24 cellular contexts compared by ENCODE assay signal in genomic region chr2:98685930-98686887, GRCh38. TPM values are rescaled to one million over a fixed set of nuclear protein-coding genes. Genes with fewer than 3 reads are reported as not detected.
A peak's percentile ranks its signal among the peaks of the same experiment; 100 is the strongest.
DNase-seq lines count a peak whose midpoint lies in the region; ATAC-seq and TF ChIP-seq lines count a peak whose summit lies in the region.
"Had no signal": no experiment of that assay in that cellular context is flagged by ENCODE, and none has a peak within 500 bp of the region (broad histone marks: within the 10 kb centered on the region; RNA-seq: fewer than 3 reads in every experiment).

No MANE protein-coding gene starts in this region.

- H3K36me3 Mint-ChIP-seq in activated CD4-positive, alpha-beta T cell treated with anti-CD3 and anti-CD28 coated beads for 36 hours (ENCODE audit: low read depth), result peaks cover 21% of the 10 kb centered on the region
- H3K36me3 Mint-ChIP-seq in CD8-positive, alpha-beta T cell, result peaks cover 45% of the 10 kb centered on the region
- peaks cover 10% of the 10 kb centered on the region for H3K36me3 Mint-ChIP-seq in central memory CD8-positive, alpha-beta T cell (ENCODE audit: insufficient read depth)
- peaks cover 6% of the 10 kb centered on the region for H3K36me3 Mint-ChIP-seq in stimulated activated memory B cell treated with anti-CD40 and anti-IgM and Interleukin-4, amounts not matched to agents 10 μg/mL and 1 μg/mL and 100 μg/mL, for 72 hours
- H3K36me3 Mint-ChIP-seq: stimulated activated effector memory CD8-positive, alpha-beta T cell treated with anti-CD3 and anti-CD28 coated beads, Interleukin-12 subunit alpha, Interleukin-12 subunit beta, amount 100 ng/mL, for 72 hours had no signal

- H3K27ac ChIP-seq in CD8-positive, alpha-beta T cell (ENCODE audit: low read depth, low read length), result no peak overlapping the region
- peak overlapping the region in 1 of 3 donors; percentile 3 for H3K27ac ChIP-seq in right lobe of liver
- H3K27ac ChIP-seq: 22Rv1, suprapubic skin had no signal

- H3K27me3 ChIP-seq in CD8-positive, alpha-beta T cell (ENCODE audit: insufficient read depth, low read length), result no peaks in the 10 kb centered on the region
- no peaks in the 10 kb centered on the region for H3K27me3 ChIP-seq in right lobe of liver
- H3K27me3 ChIP-seq: suprapubic skin had no signal

- WGBS in right lobe of liver (ENCODE audit: insufficient coverage, low coverage, low lambda C conversion rate, missing lambda C conversion rate), result 50% methylated on average over 14 of the region's 14 CpGs

- no peaks in the 10 kb centered on the region for H3K27me3 Mint-ChIP-seq in activated CD4-positive, alpha-beta T cell treated with anti-CD3 and anti-CD28 coated beads for 36 hours
- no peaks in the 10 kb centered on the region for H3K27me3 Mint-ChIP-seq in CD8-positive, alpha-beta T cell (ENCODE audit: low read depth)
- no peaks in the 10 kb centered on the region for H3K27me3 Mint-ChIP-seq in central memory CD8-positive, alpha-beta T cell
- H3K27me3 Mint-ChIP-seq in stimulated activated memory B cell treated with anti-CD40 and anti-IgM and Interleukin-4, amounts not matched to agents 10 μg/mL and 1 μg/mL and 100 μg/mL, for 72 hours, result no peaks in the 10 kb centered on the region
- H3K27me3 Mint-ChIP-seq: activated CD8-positive, alpha-beta memory T cell treated with anti-CD3 and anti-CD28 coated beads, Interleukin-2, amount 10 ng/mL, durations not matched to agents 7 days and 5 days; brain had no signal

- CTCF ChIA-PET in activated CD4-positive, alpha-beta T cell treated with anti-CD3 and anti-CD28 coated beads for 36 hours (lab: Charles Lee), result interaction anchor here (0.8 to 2.6 kb wide), 8 partner anchors 9 to 37 kb away, joined by 3 to 10 read pairs (median 4); no protein-coding TSS in a partner anchor
- CTCF ChIA-PET in CD8-positive, alpha-beta T cell (lab: Charles Lee), result interaction anchor here (1.2 to 2.8 kb wide), 3 partner anchors 30 to 147 kb away, joined by 3 to 13 read pairs (median 3); no protein-coding TSS in a partner anchor

- POLR2A ChIA-PET in activated CD4-positive, alpha-beta T cell treated with anti-CD3 and anti-CD28 coated beads for 36 hours (lab: Charles Lee), result interaction anchor here (0.7 kb wide), 2 partner anchors 37 to 220 kb away, joined by 3 to 4 read pairs; no protein-coding TSS in a partner anchor
- POLR2A ChIA-PET in CD8-positive, alpha-beta T cell (lab: Charles Lee), result interaction anchor here (1.0 to 1.5 kb wide), 3 partner anchors 37 to 43 kb away, joined by 3 to 4 read pairs (median 4); no protein-coding TSS in a partner anchor

- no peak for ATAC-seq in activated CD4-positive, alpha-beta T cell treated with anti-CD3 and anti-CD28 coated beads for 36 hours
- ATAC-seq in CD8-positive, alpha-beta T cell, result no peak
- ATAC-seq in central memory CD8-positive, alpha-beta T cell (replicated peaks; ENCODE audit: extremely low read depth, poor library complexity, severe bottlenecking), result no peak
- ATAC-seq in right lobe of liver (peak; percentile 56 to 82 (median 78)), HG03571 (IDR thresholded peaks at IDR 0.05; ENCODE audit: unreplicated experiment) (no peak)
- ATAC-seq in stimulated activated memory B cell treated with anti-CD40 and anti-IgM and Interleukin-4, amounts not matched to agents 10 μg/mL and 1 μg/mL and 100 μg/mL, for 72 hours, result no peak
- ATAC-seq: activated CD8-positive, alpha-beta memory T cell treated with anti-CD3 and anti-CD28 coated beads, Interleukin-2, amount 10 ng/mL, durations not matched to agents 7 days and 5 days; sciatic nerve; SK-N-SH treated with all-trans-retinoic acid at 6 μM for 48 hours; stimulated activated effector memory CD8-positive, alpha-beta T cell treated with anti-CD3 and anti-CD28 coated beads, Interleukin-12 subunit alpha, Interleukin-12 subunit beta, amount 100 ng/mL, for 72 hours had no signal

- H3K9me3 ChIP-seq in CD8-positive, alpha-beta T cell (ENCODE audit: low read length), result no peaks in the 10 kb centered on the region
- H3K9me3 ChIP-seq in right lobe of liver, result no peaks in the 10 kb centered on the region
- H3K9me3 ChIP-seq: suprapubic skin had no signal

- H3K4me3 Mint-ChIP-seq in activated CD4-positive, alpha-beta T cell treated with anti-CD3 and anti-CD28 coated beads for 36 hours, result no peak overlapping the region
- H3K4me3 Mint-ChIP-seq in CD8-positive, alpha-beta T cell, result no peak overlapping the region
- H3K4me3 Mint-ChIP-seq in central memory CD8-positive, alpha-beta T cell, result no peak overlapping the region
- no peak overlapping the region for H3K4me3 Mint-ChIP-seq in stimulated activated memory B cell treated with anti-CD40 and anti-IgM and Interleukin-4, amounts not matched to agents 10 μg/mL and 1 μg/mL and 100 μg/mL, for 72 hours
- H3K4me3 Mint-ChIP-seq: activated CD8-positive, alpha-beta memory T cell treated with anti-CD3 and anti-CD28 coated beads, Interleukin-2, amount 10 ng/mL, durations not matched to agents 7 days and 5 days; brain; stimulated activated effector memory CD8-positive, alpha-beta T cell treated with anti-CD3 and anti-CD28 coated beads, Interleukin-12 subunit alpha, Interleukin-12 subunit beta, amount 100 ng/mL, for 72 hours had no signal

- peaks cover 77% of the 10 kb centered on the region for H3K4me1 Mint-ChIP-seq in activated CD4-positive, alpha-beta T cell treated with anti-CD3 and anti-CD28 coated beads for 36 hours
- H3K4me1 Mint-ChIP-seq in CD8-positive, alpha-beta T cell (ENCODE audit: low read depth), result peaks cover 87% of the 10 kb centered on the region
- H3K4me1 Mint-ChIP-seq in central memory CD8-positive, alpha-beta T cell, result peaks cover 59% of the 10 kb centered on the region
- H3K4me1 Mint-ChIP-seq in stimulated activated memory B cell treated with anti-CD40 and anti-IgM and Interleukin-4, amounts not matched to agents 10 μg/mL and 1 μg/mL and 100 μg/mL, for 72 hours, result peaks cover 28% of the 10 kb centered on the region
- H3K4me1 Mint-ChIP-seq: brain had no signal

- peaks cover 75% of the 10 kb centered on the region for H3K4me1 ChIP-seq in CD8-positive, alpha-beta T cell (ENCODE audit: insufficient read depth, low read length)
- peaks cover 0 to 5% (median 2%) of the 10 kb centered on the region in 4 donors for H3K4me1 ChIP-seq in right lobe of liver
- H3K4me1 ChIP-seq: suprapubic skin had no signal

- peak overlapping the region; percentile 42 for H3K27ac Mint-ChIP-seq in activated CD4-positive, alpha-beta T cell treated with anti-CD3 and anti-CD28 coated beads for 36 hours
- H3K27ac Mint-ChIP-seq in CD8-positive, alpha-beta T cell, result peak overlapping the region; percentile 94
- peak overlapping the region; percentile 25 for H3K27ac Mint-ChIP-seq in central memory CD8-positive, alpha-beta T cell (ENCODE audit: low read depth)
- no peak overlapping the region for H3K27ac Mint-ChIP-seq in stimulated activated memory B cell treated with anti-CD40 and anti-IgM and Interleukin-4, amounts not matched to agents 10 μg/mL and 1 μg/mL and 100 μg/mL, for 72 hours
- H3K27ac Mint-ChIP-seq: activated CD8-positive, alpha-beta memory T cell treated with anti-CD3 and anti-CD28 coated beads, Interleukin-2, amount 10 ng/mL, durations not matched to agents 7 days and 5 days; brain had no signal

- no peak for TF ChIP-seq POLR2A in right lobe of liver (IDR thresholded peaks at IDR 0.05)

- intact Hi-C loops in activated CD4-positive, alpha-beta T cell treated with anti-CD3 and anti-CD28 coated beads for 36 hours (cut with DNase I, micrococcal nuclease), result no loop called here
- intact Hi-C loops in CD8-positive, alpha-beta T cell (cut with DNase I, micrococcal nuclease), result loop anchor here (2.0 kb wide), 3 partner anchors 13 to 41 kb away; no protein-coding TSS in a partner anchor
- intact Hi-C loops in right lobe of liver (cut with DNase I), result no loop called here

- no peak for TF ChIP-seq CTCF in CD8-positive, alpha-beta T cell (IDR thresholded peaks at IDR 0.05)
- no peak for TF ChIP-seq CTCF in right lobe of liver (IDR thresholded peaks at IDR 0.05)

- H3K4me3 ChIP-seq in CD8-positive, alpha-beta T cell (ENCODE audit: low read depth, low read length), result no peak overlapping the region
- peak overlapping the region in 1 of 3 donors; percentile 5 for H3K4me3 ChIP-seq in right lobe of liver
- H3K4me3 ChIP-seq: suprapubic skin had no signal

- no peaks in the 10 kb centered on the region for H3K36me3 ChIP-seq in CD8-positive, alpha-beta T cell (ENCODE audit: insufficient read depth, low read length)
- no peaks in the 10 kb centered on the region for H3K36me3 ChIP-seq in right lobe of liver
- H3K36me3 ChIP-seq: suprapubic skin had no signal

- DNase-seq in activated CD4-positive, alpha-beta T cell treated with anti-CD3 and anti-CD28 coated beads for 36 hours, result no peak
- DNase-seq in activated CD4-positive, alpha-beta T cell treated with anti-CD3 and anti-CD28 coated beads, Interleukin-2, amount 50 U/mL, for 48 hours, result no peak
- DNase-seq in CD8-positive, alpha-beta T cell, result no peak
- no peak for DNase-seq in central memory CD8-positive, alpha-beta T cell (ENCODE audit: low spot score in 2 of 2)
- peak in 1 of 3 donors; percentile 28 for DNase-seq in right lobe of liver
- no peak for DNase-seq in SIG-M5 treated with dmso at 0.1 percent for 504 hours (lab: John Stamatoyannopoulos, UW; ENCODE audit: unreplicated experiment)
- DNase-seq: activated CD8-positive, alpha-beta memory T cell treated with anti-CD3 and anti-CD28 coated beads, Interleukin-2, amount 10 ng/mL, durations not matched to agents 7 days and 5 days; DMS153; glutamatergic neuron; GOT3; Kasumi-1; mammary epithelial cell; MV-4-11; NCI-H510A; stimulated activated CD4-positive, alpha-beta T cell treated with anti-CD3 and anti-CD28 coated beads, Interleukin-12 subunit alpha, Interleukin-12 subunit beta, amount 100 ng/mL, for 4 hours; stimulated activated CD4-positive, alpha-beta T cell treated with anti-CD3 and anti-CD28 coated beads, Interleukin-4, amount 100 ng/mL, for 24 hours had no signal

- H3K9me3 Mint-ChIP-seq in activated CD4-positive, alpha-beta T cell treated with anti-CD3 and anti-CD28 coated beads for 36 hours (ENCODE audit: low read depth), result peaks cover 6% of the 10 kb centered on the region
- no peaks in the 10 kb centered on the region for H3K9me3 Mint-ChIP-seq in CD8-positive, alpha-beta T cell
- no peaks in the 10 kb centered on the region for H3K9me3 Mint-ChIP-seq in central memory CD8-positive, alpha-beta T cell
- no peaks in the 10 kb centered on the region for H3K9me3 Mint-ChIP-seq in stimulated activated memory B cell treated with anti-CD40 and anti-IgM and Interleukin-4, amounts not matched to agents 10 μg/mL and 1 μg/mL and 100 μg/mL, for 72 hours
- H3K9me3 Mint-ChIP-seq: brain; stimulated activated effector memory CD8-positive, alpha-beta T cell treated with anti-CD3 and anti-CD28 coated beads, Interleukin-12 subunit alpha, Interleukin-12 subunit beta, amount 100 ng/mL, for 72 hours had no signal

RNA-seq across cellular contexts. Expression of gene MGAT4A, which starts 44.7 kb away (rescaled TPM):
- 10 to 100 TPM; 49.4 to 67.5 TPM for total RNA-seq in activated CD4-positive, alpha-beta T cell treated with anti-CD3 and anti-CD28 coated beads for 36 hours
- 100 to 1,000 TPM; 226 to 229 TPM for total RNA-seq in CD8-positive, alpha-beta T cell
- total RNA-seq in right lobe of liver, result 10 to 100 TPM in 5 of 6 experiments, 1 to 10 TPM in 1; 7.8 to 16.0 (median 11.7) TPM

Comparison
In these comparisons a context has a peak if more than half of its experiments do, and no peak if none do; other contexts are left out.
1. ATAC-seq: peak in right lobe of liver (4 of 4); none in activated CD4-positive, alpha-beta T cell treated with anti-CD3 and anti-CD28 coated beads for 36 hours (single experiment), CD8-positive, alpha-beta T cell (single experiment), central memory CD8-positive, alpha-beta T cell (single experiment), stimulated activated memory B cell treated with anti-CD40 and anti-IgM and Interleukin-4, amounts not matched to agents 10 μg/mL and 1 μg/mL and 100 μg/mL, for 72 hours (single experiment) and HG03571 (single experiment).
2. intact Hi-C loops: an anchor here in CD8-positive, alpha-beta T cell (2.0 kb wide); none called in activated CD4-positive, alpha-beta T cell treated with anti-CD3 and anti-CD28 coated beads for 36 hours and right lobe of liver.